1 cellular context compared by ENCODE assay signal in the genomic region with DNA sequence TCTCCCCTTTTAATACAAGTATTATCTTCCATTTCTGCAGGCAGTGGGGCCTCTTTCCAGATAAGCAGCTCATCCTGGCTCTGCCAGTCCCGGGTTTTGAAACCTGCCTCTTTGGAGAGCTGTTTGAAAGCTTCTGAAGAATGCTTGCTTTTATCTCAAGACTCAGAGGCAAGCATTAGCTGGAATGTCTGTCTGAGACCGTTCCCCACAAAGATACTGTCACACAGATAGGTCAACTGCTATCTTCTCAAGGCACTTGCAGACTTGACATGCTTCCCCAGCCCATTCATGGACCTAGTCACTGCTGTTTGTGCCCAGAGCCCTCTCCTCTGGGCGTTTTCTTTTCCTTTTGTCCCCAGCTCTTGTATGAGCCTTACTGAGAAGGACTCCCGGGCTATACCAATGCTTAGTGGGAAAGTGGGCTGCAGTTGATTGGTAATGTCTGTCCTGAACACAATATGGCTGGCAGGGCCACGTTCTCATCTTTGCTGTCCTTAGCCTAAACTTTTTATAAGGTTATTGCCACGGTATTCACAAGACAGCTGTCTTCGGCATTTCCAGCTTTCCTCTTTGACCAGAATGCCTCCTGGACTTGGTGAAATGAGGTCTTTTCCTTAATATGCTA.
TF ChIP-seq lines count a peak whose summit lies in the region.

No MANE protein-coding gene starts in this region.

TF ChIP-seq in K562, 482 proteins besides CTCF, POLR2A, EP300 and RAD21 (continued from another document and continues in another):
- TF ChIP-seq, protein P1, sequence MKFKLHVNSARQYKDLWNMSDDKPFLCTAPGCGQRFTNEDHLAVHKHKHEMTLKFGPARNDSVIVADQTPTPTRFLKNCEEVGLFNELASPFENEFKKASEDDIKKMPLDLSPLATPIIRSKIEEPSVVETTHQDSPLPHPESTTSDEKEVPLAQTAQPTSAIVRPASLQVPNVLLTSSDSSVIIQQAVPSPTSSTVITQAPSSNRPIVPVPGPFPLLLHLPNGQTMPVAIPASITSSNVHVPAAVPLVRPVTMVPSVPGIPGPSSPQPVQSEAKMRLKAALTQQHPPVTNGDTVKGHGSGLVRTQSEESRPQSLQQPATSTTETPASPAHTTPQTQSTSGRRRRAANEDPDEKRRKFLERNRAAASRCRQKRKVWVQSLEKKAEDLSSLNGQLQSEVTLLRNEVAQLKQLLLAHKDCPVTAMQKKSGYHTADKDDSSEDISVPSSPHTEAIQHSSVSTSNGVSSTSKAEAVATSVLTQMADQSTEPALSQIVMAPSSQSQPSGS (CRISPR knock-in tag; IDR thresholded peaks at IDR 0.05): no peak
- TF ChIP-seq CBFA2T2 (conservative IDR thresholded peaks at IDR 0.05) (peak; percentile 97), C11orf30 (IDR thresholded peaks at IDR 0.05; ENCODE audit: low read depth) (no peak), HOXB6 (CRISPR knock-in tag; IDR thresholded peaks at IDR 0.05; ENCODE audit: borderline replicate concordance) (no peak), CREBBP (IDR thresholded peaks at IDR 0.05; ENCODE audit: low read depth, low read length) (no peak), MEF2D (tag; conservative IDR thresholded peaks at IDR 0.05; ENCODE audit: low read depth) (0 out of 2 replicates have a peak, but pooled peaks have one; percentile 14), POU5F1 (IDR thresholded peaks at IDR 0.05; ENCODE audit: borderline replicate concordance, low read depth, low read length, partially characterized antibody) (no peak), ZSCAN29 (IDR thresholded peaks at IDR 0.05) (no peak), SMARCA5 (IDR thresholded peaks at IDR 0.05) (no peak), BRD9 (IDR thresholded peaks at IDR 0.05; ENCODE audit: low read depth, partially characterized antibody) (no peak), ZNF584 (CRISPR knock-in tag; IDR thresholded peaks at IDR 0.05; ENCODE audit: low read depth) (no peak), ZNF644 (tag; IDR thresholded peaks at IDR 0.05; ENCODE audit: low read depth) (peak; percentile 76; the same call in 1 of the 2 replicates), TAL1 (IDR thresholded peaks at IDR 0.05) (peak; percentile 93), MCM7 (IDR thresholded peaks at IDR 0.05) (no peak), PHF8 (IDR thresholded peaks at IDR 0.05; ENCODE audit: borderline replicate concordance, low read length) (no peak), ZNF232 (CRISPR knock-in tag; IDR thresholded peaks at IDR 0.05) (no peak), LARP7 (IDR thresholded peaks at IDR 0.05) (no peak), TSC22D4 (tag; IDR thresholded peaks at IDR 0.05) (no peak), ZNF444 (CRISPR knock-in tag; IDR thresholded peaks at IDR 0.05) (no peak), MCM3 (IDR thresholded peaks at IDR 0.05) (no peak), TFAM (CRISPR knock-in tag; conservative IDR thresholded peaks at IDR 0.05) (no peak), MTA2 (IDR thresholded peaks at IDR 0.05; ENCODE audit: low read depth) (peak; percentile 87), RUNX1 (IDR thresholded peaks at IDR 0.05; ENCODE audit: low read depth) (0 out of 2 replicates have a peak, but pooled peaks have one; percentile 72), HDAC2 (IDR thresholded peaks at IDR 0.05) (peak; percentile 58), CBFA2T3 (IDR thresholded peaks at IDR 0.05) (peak; percentile 98), SAFB (IDR thresholded peaks at IDR 0.05; ENCODE audit: borderline replicate concordance, low read depth, low read length) (no peak), CCNT2 (IDR thresholded peaks at IDR 0.05; ENCODE audit: borderline replicate concordance, extremely low read depth, insufficient read length, low read depth, low read length) (peak; percentile 60), ELF1 (tag; IDR thresholded peaks at IDR 0.05) (no peak), DMBX1 (CRISPR knock-in tag; IDR thresholded peaks at IDR 0.05; ENCODE audit: borderline replicate concordance) (peak; percentile 52; the same call in 1 of the 2 replicates), ZKSCAN3 (CRISPR knock-in tag; IDR thresholded peaks at IDR 0.05) (no peak), ZSCAN32 (CRISPR knock-in tag; IDR thresholded peaks at IDR 0.05) (no peak), SREBF1 (IDR thresholded peaks at IDR 0.05; ENCODE audit: borderline replicate concordance, low read depth, low read length) (no peak), NR4A1 (CRISPR knock-in tag; IDR thresholded peaks at IDR 0.05) (no peak), NR4A1 (tag; IDR thresholded peaks at IDR 0.05) (no peak), NFXL1 (CRISPR knock-in tag; IDR thresholded peaks at IDR 0.05) (no peak), FOXJ3 (CRISPR knock-in tag; IDR thresholded peaks at IDR 0.05) (no peak), NFE2 (IDR thresholded peaks at IDR 0.05; ENCODE audit: low read depth) (peak; percentile 32; the same call in 1 of the 2 replicates), ZFP30 (CRISPR knock-in tag; IDR thresholded peaks at IDR 0.05; ENCODE audit: borderline replicate concordance) (no peak), RBFOX2 (IDR thresholded peaks at IDR 0.05; ENCODE audit: low read depth, low read length) (no peak), ZNF197 (CRISPR knock-in tag; IDR thresholded peaks at IDR 0.05; ENCODE audit: low read depth) (no peak; the same call in 1 of the 2 replicates), SMARCC2 (IDR thresholded peaks at IDR 0.05; ENCODE audit: low read depth) (peak; percentile 57; the same call in 1 of the 2 replicates), KDM1A (IDR thresholded peaks at IDR 0.05) (peak; percentile 79 to 91; a peak in 3 of 4 replicates), KLF16 (IDR thresholded peaks at IDR 0.05) (peak; percentile 94), SPI1 (IDR thresholded peaks at IDR 0.05; ENCODE audit: borderline replicate concordance, low read depth, low read length) (no peak), TCF3 (CRISPR knock-in tag; IDR thresholded peaks at IDR 0.05) (peak; percentile 95), EP400 (IDR thresholded peaks at IDR 0.05) (peak; percentile 30; the same call in 1 of the 2 replicates)
- TF ChIP-seq, protein P2, sequence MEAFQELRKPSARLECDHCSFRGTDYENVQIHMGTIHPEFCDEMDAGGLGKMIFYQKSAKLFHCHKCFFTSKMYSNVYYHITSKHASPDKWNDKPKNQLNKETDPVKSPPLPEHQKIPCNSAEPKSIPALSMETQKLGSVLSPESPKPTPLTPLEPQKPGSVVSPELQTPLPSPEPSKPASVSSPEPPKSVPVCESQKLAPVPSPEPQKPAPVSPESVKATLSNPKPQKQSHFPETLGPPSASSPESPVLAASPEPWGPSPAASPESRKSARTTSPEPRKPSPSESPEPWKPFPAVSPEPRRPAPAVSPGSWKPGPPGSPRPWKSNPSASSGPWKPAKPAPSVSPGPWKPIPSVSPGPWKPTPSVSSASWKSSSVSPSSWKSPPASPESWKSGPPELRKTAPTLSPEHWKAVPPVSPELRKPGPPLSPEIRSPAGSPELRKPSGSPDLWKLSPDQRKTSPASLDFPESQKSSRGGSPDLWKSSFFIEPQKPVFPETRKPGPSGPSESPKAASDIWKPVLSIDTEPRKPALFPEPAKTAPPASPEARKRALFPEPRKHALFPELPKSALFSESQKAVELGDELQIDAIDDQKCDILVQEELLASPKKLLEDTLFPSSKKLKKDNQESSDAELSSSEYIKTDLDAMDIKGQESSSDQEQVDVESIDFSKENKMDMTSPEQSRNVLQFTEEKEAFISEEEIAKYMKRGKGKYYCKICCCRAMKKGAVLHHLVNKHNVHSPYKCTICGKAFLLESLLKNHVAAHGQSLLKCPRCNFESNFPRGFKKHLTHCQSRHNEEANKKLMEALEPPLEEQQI (IDR thresholded peaks at IDR 0.05): no peak
- TF ChIP-seq, protein P3, sequence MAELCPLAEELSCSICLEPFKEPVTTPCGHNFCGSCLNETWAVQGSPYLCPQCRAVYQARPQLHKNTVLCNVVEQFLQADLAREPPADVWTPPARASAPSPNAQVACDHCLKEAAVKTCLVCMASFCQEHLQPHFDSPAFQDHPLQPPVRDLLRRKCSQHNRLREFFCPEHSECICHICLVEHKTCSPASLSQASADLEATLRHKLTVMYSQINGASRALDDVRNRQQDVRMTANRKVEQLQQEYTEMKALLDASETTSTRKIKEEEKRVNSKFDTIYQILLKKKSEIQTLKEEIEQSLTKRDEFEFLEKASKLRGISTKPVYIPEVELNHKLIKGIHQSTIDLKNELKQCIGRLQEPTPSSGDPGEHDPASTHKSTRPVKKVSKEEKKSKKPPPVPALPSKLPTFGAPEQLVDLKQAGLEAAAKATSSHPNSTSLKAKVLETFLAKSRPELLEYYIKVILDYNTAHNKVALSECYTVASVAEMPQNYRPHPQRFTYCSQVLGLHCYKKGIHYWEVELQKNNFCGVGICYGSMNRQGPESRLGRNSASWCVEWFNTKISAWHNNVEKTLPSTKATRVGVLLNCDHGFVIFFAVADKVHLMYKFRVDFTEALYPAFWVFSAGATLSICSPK (IDR thresholded peaks at IDR 0.05; ENCODE audit: borderline replicate concordance): no peak
- TF ChIP-seq, protein P4, sequence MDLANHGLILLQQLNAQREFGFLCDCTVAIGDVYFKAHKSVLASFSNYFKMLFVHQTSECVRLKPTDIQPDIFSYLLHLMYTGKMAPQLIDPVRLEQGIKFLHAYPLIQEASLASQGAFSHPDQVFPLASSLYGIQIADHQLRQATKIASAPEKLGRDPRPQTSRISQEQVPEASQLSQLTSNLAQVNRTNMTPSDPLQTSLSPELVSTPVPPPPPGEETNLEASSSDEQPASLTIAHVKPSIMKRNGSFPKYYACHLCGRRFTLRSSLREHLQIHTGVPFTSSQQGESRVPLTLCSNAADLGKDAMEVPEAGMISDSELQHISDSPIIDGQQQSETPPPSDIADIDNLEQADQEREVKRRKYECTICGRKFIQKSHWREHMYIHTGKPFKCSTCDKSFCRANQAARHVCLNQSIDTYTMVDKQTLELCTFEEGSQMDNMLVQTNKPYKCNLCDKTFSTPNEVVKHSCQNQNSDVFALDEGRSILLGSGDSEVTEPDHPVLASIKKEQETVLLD (IDR thresholded peaks at IDR 0.05): no peak
- TF ChIP-seq, protein P5, sequence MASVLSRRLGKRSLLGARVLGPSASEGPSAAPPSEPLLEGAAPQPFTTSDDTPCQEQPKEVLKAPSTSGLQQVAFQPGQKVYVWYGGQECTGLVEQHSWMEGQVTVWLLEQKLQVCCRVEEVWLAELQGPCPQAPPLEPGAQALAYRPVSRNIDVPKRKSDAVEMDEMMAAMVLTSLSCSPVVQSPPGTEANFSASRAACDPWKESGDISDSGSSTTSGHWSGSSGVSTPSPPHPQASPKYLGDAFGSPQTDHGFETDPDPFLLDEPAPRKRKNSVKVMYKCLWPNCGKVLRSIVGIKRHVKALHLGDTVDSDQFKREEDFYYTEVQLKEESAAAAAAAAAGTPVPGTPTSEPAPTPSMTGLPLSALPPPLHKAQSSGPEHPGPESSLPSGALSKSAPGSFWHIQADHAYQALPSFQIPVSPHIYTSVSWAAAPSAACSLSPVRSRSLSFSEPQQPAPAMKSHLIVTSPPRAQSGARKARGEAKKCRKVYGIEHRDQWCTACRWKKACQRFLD (CRISPR knock-in tag; IDR thresholded peaks at IDR 0.05): 0 out of 2 replicates have a peak, but pooled peaks have one; percentile 35
- TF ChIP-seq, protein P6, sequence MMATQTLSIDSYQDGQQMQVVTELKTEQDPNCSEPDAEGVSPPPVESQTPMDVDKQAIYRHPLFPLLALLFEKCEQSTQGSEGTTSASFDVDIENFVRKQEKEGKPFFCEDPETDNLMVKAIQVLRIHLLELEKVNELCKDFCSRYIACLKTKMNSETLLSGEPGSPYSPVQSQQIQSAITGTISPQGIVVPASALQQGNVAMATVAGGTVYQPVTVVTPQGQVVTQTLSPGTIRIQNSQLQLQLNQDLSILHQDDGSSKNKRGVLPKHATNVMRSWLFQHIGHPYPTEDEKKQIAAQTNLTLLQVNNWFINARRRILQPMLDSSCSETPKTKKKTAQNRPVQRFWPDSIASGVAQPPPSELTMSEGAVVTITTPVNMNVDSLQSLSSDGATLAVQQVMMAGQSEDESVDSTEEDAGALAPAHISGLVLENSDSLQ (IDR thresholded peaks at IDR 0.05): peak; percentile 62
- TF ChIP-seq, protein P7, sequence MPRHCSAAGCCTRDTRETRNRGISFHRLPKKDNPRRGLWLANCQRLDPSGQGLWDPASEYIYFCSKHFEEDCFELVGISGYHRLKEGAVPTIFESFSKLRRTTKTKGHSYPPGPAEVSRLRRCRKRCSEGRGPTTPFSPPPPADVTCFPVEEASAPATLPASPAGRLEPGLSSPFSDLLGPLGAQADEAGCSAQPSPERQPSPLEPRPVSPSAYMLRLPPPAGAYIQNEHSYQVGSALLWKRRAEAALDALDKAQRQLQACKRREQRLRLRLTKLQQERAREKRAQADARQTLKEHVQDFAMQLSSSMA (CRISPR knock-in tag; IDR thresholded peaks at IDR 0.05): no peak
- TF ChIP-seq, protein P8, sequence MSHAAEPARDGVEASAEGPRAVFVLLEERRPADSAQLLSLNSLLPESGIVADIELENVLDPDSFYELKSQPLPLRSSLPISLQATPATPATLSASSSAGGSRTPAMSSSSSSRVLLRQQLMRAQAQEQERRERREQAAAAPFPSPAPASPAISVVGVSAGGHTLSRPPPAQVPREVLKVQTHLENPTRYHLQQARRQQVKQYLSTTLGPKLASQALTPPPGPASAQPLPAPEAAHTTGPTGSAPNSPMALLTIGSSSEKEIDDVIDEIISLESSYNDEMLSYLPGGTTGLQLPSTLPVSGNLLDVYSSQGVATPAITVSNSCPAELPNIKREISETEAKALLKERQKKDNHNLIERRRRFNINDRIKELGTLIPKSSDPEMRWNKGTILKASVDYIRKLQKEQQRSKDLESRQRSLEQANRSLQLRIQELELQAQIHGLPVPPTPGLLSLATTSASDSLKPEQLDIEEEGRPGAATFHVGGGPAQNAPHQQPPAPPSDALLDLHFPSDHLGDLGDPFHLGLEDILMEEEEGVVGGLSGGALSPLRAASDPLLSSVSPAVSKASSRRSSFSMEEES (CRISPR knock-in tag; IDR thresholded peaks at IDR 0.05): no peak
- TF ChIP-seq, protein P9, sequence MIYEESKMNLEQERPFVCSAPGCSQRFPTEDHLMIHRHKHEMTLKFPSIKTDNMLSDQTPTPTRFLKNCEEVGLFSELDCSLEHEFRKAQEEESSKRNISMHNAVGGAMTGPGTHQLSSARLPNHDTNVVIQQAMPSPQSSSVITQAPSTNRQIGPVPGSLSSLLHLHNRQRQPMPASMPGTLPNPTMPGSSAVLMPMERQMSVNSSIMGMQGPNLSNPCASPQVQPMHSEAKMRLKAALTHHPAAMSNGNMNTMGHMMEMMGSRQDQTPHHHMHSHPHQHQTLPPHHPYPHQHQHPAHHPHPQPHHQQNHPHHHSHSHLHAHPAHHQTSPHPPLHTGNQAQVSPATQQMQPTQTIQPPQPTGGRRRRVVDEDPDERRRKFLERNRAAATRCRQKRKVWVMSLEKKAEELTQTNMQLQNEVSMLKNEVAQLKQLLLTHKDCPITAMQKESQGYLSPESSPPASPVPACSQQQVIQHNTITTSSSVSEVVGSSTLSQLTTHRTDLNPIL (CRISPR knock-in tag; IDR thresholded peaks at IDR 0.05): no peak
- TF ChIP-seq, protein P10, sequence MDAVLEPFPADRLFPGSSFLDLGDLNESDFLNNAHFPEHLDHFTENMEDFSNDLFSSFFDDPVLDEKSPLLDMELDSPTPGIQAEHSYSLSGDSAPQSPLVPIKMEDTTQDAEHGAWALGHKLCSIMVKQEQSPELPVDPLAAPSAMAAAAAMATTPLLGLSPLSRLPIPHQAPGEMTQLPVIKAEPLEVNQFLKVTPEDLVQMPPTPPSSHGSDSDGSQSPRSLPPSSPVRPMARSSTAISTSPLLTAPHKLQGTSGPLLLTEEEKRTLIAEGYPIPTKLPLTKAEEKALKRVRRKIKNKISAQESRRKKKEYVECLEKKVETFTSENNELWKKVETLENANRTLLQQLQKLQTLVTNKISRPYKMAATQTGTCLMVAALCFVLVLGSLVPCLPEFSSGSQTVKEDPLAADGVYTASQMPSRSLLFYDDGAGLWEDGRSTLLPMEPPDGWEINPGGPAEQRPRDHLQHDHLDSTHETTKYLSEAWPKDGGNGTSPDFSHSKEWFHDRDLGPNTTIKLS (IDR thresholded peaks at IDR 0.05; ENCODE audit: borderline replicate concordance, low read depth): no peak
